ENCODE assay signal across 18 cellular contexts in genomic region chr15:79030470-79030869, GRCh38.
"Had no signal": no experiment of that assay in that cellular context is flagged by ENCODE, and none has a peak within 500 bp of the region (broad histone marks: within the 10 kb centered on the region; RNA-seq: fewer than 3 reads in every experiment).

No MANE protein-coding gene starts in this region.

- H3K36me3 Mint-ChIP-seq: naive thymus-derived CD4-positive, alpha-beta T cell; stimulated activated memory B cell treated with anti-CD40 and anti-IgM and Interleukin-4, amounts not matched to agents 10 μg/mL and 1 μg/mL and 100 μg/mL, for 72 hours had no signal

- H3K27ac Mint-ChIP-seq: activated B cell treated with CpG ODN at 0.5 μM for 24 hours; naive thymus-derived CD4-positive, alpha-beta T cell; progenitor cell of endocrine pancreas; stimulated activated memory B cell treated with anti-CD40 and anti-IgM and Interleukin-4, amounts not matched to agents 10 μg/mL and 1 μg/mL and 100 μg/mL, for 72 hours; T-helper 1 cell treated with Interleukin-12 subunit alpha and Interleukin-12 subunit beta and Interleukin-4 antibody, amounts not matched to agents 30 μg/mL and 1 μg/mL, for 36 hours had no signal

- H3K27ac ChIP-seq: body of pancreas, right lobe of liver, spleen, transverse colon had no signal

- ATAC-seq: body of pancreas; left cardiac atrium; right lobe of liver; stimulated activated memory B cell treated with anti-CD40 and anti-IgM and Interleukin-4, amounts not matched to agents 10 μg/mL and 1 μg/mL and 100 μg/mL, for 72 hours had no signal

- H3K4me3 Mint-ChIP-seq: activated B cell treated with CpG ODN at 0.5 μM for 24 hours; naive thymus-derived CD4-positive, alpha-beta T cell; stimulated activated memory B cell treated with anti-CD40 and anti-IgM and Interleukin-4, amounts not matched to agents 10 μg/mL and 1 μg/mL and 100 μg/mL, for 72 hours; T-helper 1 cell treated with Interleukin-12 subunit alpha and Interleukin-12 subunit beta and Interleukin-4 antibody, amounts not matched to agents 30 μg/mL and 1 μg/mL, for 36 hours had no signal

- H3K9me3 ChIP-seq: body of pancreas, right lobe of liver, spleen, transverse colon had no signal

- H3K27me3 ChIP-seq: body of pancreas, right lobe of liver, transverse colon had no signal

- H3K36me3 ChIP-seq: right lobe of liver, spleen, transverse colon had no signal

- H3K27me3 Mint-ChIP-seq: activated B cell treated with CpG ODN at 0.5 μM for 24 hours; stimulated activated memory B cell treated with anti-CD40 and anti-IgM and Interleukin-4, amounts not matched to agents 10 μg/mL and 1 μg/mL and 100 μg/mL, for 72 hours had no signal

- H3K4me3 ChIP-seq: body of pancreas, lung, right lobe of liver, spleen, transverse colon had no signal

- H3K4me1 ChIP-seq: body of pancreas, right lobe of liver, spleen, transverse colon had no signal

- DNase-seq: activated B cell treated with CpG ODN at 0.5 μM for 24 hours; activated CD4-positive, alpha-beta T cell treated with anti-CD3 and anti-CD28 coated beads, Interleukin-2, amount 50 U/mL, for 1 hour; activated naive CD4-positive, alpha-beta T cell treated with anti-CD3 and anti-CD28 coated beads, Interleukin-2, amount 50 U/mL, for 16 hours; body of pancreas; dermis blood vessel endothelial cell; hypothalamus; left cardiac atrium; naive thymus-derived CD4-positive, alpha-beta T cell; occipital lobe; spleen; stimulated activated CD4-positive, alpha-beta T cell treated with anti-CD3 and anti-CD28 coated beads, Interleukin-1b, Interleukin-23, amount 100 ng/mL, for 48 hours; substantia nigra; transverse colon had no signal

- H3K9me3 Mint-ChIP-seq: activated B cell treated with CpG ODN at 0.5 μM for 24 hours; T-helper 1 cell treated with Interleukin-12 subunit alpha and Interleukin-12 subunit beta and Interleukin-4 antibody, amounts not matched to agents 30 μg/mL and 1 μg/mL, for 36 hours had no signal
